ENCODE assay signal across 19 cellular contexts in genomic region chrX:13200398-13200797, GRCh38.
DNase-seq lines count a peak whose midpoint lies in the region; ATAC-seq, FAIRE-seq and TF ChIP-seq lines count a peak whose summit lies in the region.
"Had no signal": no experiment of that assay in that cellular context is flagged by ENCODE, and none has a peak within 500 bp of the region (broad histone marks: within the 10 kb centered on the region; RNA-seq: fewer than 3 reads in every experiment).

No MANE protein-coding gene starts in this region.

- no peaks in the 10 kb centered on the region for H3K4me1 ChIP-seq in astrocyte (ENCODE audit: insufficient read depth, low read length)
- H3K4me1 ChIP-seq in iPS-20b (ENCODE audit: insufficient read depth, low read length): peaks cover 26% of the 10 kb centered on the region; the same call in 1 of the 2 replicates
- H3K4me1 ChIP-seq in mucosa of descending colon (ENCODE audit: low read depth): no peaks in the 10 kb centered on the region
- H3K4me1 ChIP-seq: Peyer's patch, SJSA1 had no signal

- no peak overlapping the region for H3K4me3 Mint-ChIP-seq in activated naive CD4-positive, alpha-beta T cell treated with anti-CD3 and anti-CD28 coated beads, Interleukin-2, amount 10 ng/mL, durations not matched to agents 7 days and 5 days
- no peak overlapping the region for H3K4me3 Mint-ChIP-seq in astrocyte (ENCODE audit: unreplicated experiment)
- H3K4me3 Mint-ChIP-seq: CD8-positive, alpha-beta T cell had no signal

- no peak for TF ChIP-seq CTCF in astrocyte (IDR thresholded peaks at IDR 0.05; ENCODE audit: insufficient read depth, low read depth, low read length)
- TF ChIP-seq CTCF in mucosa of descending colon (IDR thresholded peaks at IDR 0.05): no peak

- no peaks in the 10 kb centered on the region for H4K20me1 ChIP-seq in astrocyte (ENCODE audit: insufficient read depth, low read length)

- ATAC-seq in mucosa of descending colon (no peak), left lobe of liver (no peak)
- ATAC-seq: CD8-positive, alpha-beta T cell had no signal

- peak; percentile 45 for FAIRE-seq in astrocyte (lab: Jason Lieb, UNC)

- H3K4me2 ChIP-seq in astrocyte (ENCODE audit: low read length): no peak overlapping the region

- no peaks in the 10 kb centered on the region for H3K9me3 Mint-ChIP-seq in activated naive CD4-positive, alpha-beta T cell treated with anti-CD3 and anti-CD28 coated beads, Interleukin-2, amount 10 ng/mL, durations not matched to agents 7 days and 5 days
- no peaks in the 10 kb centered on the region for H3K9me3 Mint-ChIP-seq in astrocyte (ENCODE audit: unreplicated experiment)
- H3K9me3 Mint-ChIP-seq: CD8-positive, alpha-beta T cell had no signal

- H3K9ac ChIP-seq in astrocyte (ENCODE audit: low read length): no peak overlapping the region
- no peak overlapping the region; the same call in 1 of the 2 replicates for H3K9ac ChIP-seq in iPS-20b (ENCODE audit: low read depth, low read length)

- no peak overlapping the region for H3K4me3 ChIP-seq in astrocyte (ENCODE audit: insufficient read depth, low read depth, low read length)
- no peak overlapping the region for H3K4me3 ChIP-seq in iPS-20b (ENCODE audit: low read length)
- H3K4me3 ChIP-seq in mucosa of descending colon: no peak overlapping the region
- H3K4me3 ChIP-seq: Peyer's patch, SJSA1 had no signal

- intact Hi-C loops in mucosa of descending colon (cut with DNase I, micrococcal nuclease): no loop called here

- H3K9me3 ChIP-seq in astrocyte (ENCODE audit: insufficient read depth, low read depth, low read length): no peaks in the 10 kb centered on the region
- no peaks in the 10 kb centered on the region for H3K9me3 ChIP-seq in iPS-20b (ENCODE audit: insufficient read depth, low read depth, low read length)
- H3K9me3 ChIP-seq in mucosa of descending colon: no peaks in the 10 kb centered on the region
- H3K9me3 ChIP-seq: Peyer's patch, SJSA1 had no signal

- no peaks in the 10 kb centered on the region for H3K4me1 Mint-ChIP-seq in activated naive CD4-positive, alpha-beta T cell treated with anti-CD3 and anti-CD28 coated beads, Interleukin-2, amount 10 ng/mL, durations not matched to agents 7 days and 5 days
- H3K4me1 Mint-ChIP-seq in astrocyte (ENCODE audit: low read depth, unreplicated experiment): no peaks in the 10 kb centered on the region

- CTCF ChIA-PET in activated naive CD4-positive, alpha-beta T cell treated with anti-CD3 and anti-CD28 coated beads, Interleukin-2, amount 10 ng/mL, durations not matched to agents 7 days and 5 days (lab: Charles Lee): no interaction called here

- no peak for DNase-seq in activated naive CD4-positive, alpha-beta T cell treated with anti-CD3 and anti-CD28 coated beads, Interleukin-2, amount 10 ng/mL, durations not matched to agents 7 days and 5 days
- no peak for DNase-seq in activated naive CD4-positive, alpha-beta T cell treated with anti-CD3 and anti-CD28 coated beads, Interleukin-2, amount 50 U/mL, for 16 hours
- DNase-seq in astrocyte (ENCODE audit: low read depth) (no peak), mucosa of descending colon (no peak), ecto neural progenitor cell (ENCODE audit: low spot score) (no peak), SHP77 treated with DMSO at 0.1 percent for 48 hours (lab: John Stamatoyannopoulos, UW) (no peak), left lobe of liver (ENCODE audit: low spot score) (no peak)
- DNase-seq: AML-193; C1 segment of cervical spinal cord; CD8-positive, alpha-beta T cell; DMS53; GF-D8; KG1; NCI-H1092; NCI-H1436; NCI-H1930; Peyer's patch had no signal

- H3K36me3 Mint-ChIP-seq in activated naive CD4-positive, alpha-beta T cell treated with anti-CD3 and anti-CD28 coated beads, Interleukin-2, amount 10 ng/mL, durations not matched to agents 7 days and 5 days: no peaks in the 10 kb centered on the region
- no peaks in the 10 kb centered on the region for H3K36me3 Mint-ChIP-seq in astrocyte (ENCODE audit: low read depth, unreplicated experiment)
- H3K36me3 Mint-ChIP-seq: CD8-positive, alpha-beta T cell had no signal

- H3K27ac ChIP-seq in astrocyte (ENCODE audit: low read depth, low read length) (no peak overlapping the region), iPS-20b (ENCODE audit: low read length) (peak overlapping the region; percentile 53)
- H3K27ac ChIP-seq: Peyer's patch, SJSA1 had no signal

- H3K79me2 ChIP-seq in astrocyte (ENCODE audit: insufficient read depth, low read length): no peaks in the 10 kb centered on the region

- no peaks in the 10 kb centered on the region for H3K27me3 Mint-ChIP-seq in activated naive CD4-positive, alpha-beta T cell treated with anti-CD3 and anti-CD28 coated beads, Interleukin-2, amount 10 ng/mL, durations not matched to agents 7 days and 5 days
- H3K27me3 Mint-ChIP-seq in astrocyte (ENCODE audit: low read depth, unreplicated experiment): no peaks in the 10 kb centered on the region

- H3K27me3 ChIP-seq in astrocyte (ENCODE audit: insufficient read depth, low read length) (no peaks in the 10 kb centered on the region), iPS-20b (ENCODE audit: insufficient read depth, low read length) (no peaks in the 10 kb centered on the region)
- H3K27me3 ChIP-seq: Peyer's patch, SJSA1 had no signal

- peak overlapping the region; percentile 0 for H3K27ac Mint-ChIP-seq in activated naive CD4-positive, alpha-beta T cell treated with anti-CD3 and anti-CD28 coated beads, Interleukin-2, amount 10 ng/mL, durations not matched to agents 7 days and 5 days
- no peak overlapping the region for H3K27ac Mint-ChIP-seq in astrocyte (ENCODE audit: unreplicated experiment)
- H3K27ac Mint-ChIP-seq: CD8-positive, alpha-beta T cell had no signal

- no peaks in the 10 kb centered on the region for H3K36me3 ChIP-seq in astrocyte (ENCODE audit: insufficient read depth, low read length)
- H3K36me3 ChIP-seq in iPS-20b (ENCODE audit: insufficient read depth, low read depth, low read length): no peaks in the 10 kb centered on the region
- H3K36me3 ChIP-seq in mucosa of descending colon (ENCODE audit: low read depth): no peaks in the 10 kb centered on the region
- H3K36me3 ChIP-seq: Peyer's patch, SJSA1 had no signal

- H2AFZ ChIP-seq in astrocyte (ENCODE audit: low read depth, low read length): no peak overlapping the region
